In genomic region chr10:132516771-132517725, GRCh38 we compare ENCODE assay signal across 8 cellular contexts. TPM values are rescaled to one million over a fixed set of nuclear protein-coding genes. Genes with fewer than 3 reads are reported as not detected.
DNase-seq lines count a peak whose midpoint lies in the region; ATAC-seq and TF ChIP-seq lines count a peak whose summit lies in the region.

No MANE protein-coding gene starts in this region.

- BruUV-seq in PC-9 (replicated peaks; lab: Mats Ljungman, UMichigan): no TSS peak

- peak overlapping the region; percentile 87 for H3K4me2 ChIP-seq in PC-9
- no peak overlapping the region for H3K4me2 ChIP-seq in MM.1S (ENCODE audit: low read depth, low read length)

- no peak for ATAC-seq in HG03095 (IDR thresholded peaks at IDR 0.05; ENCODE audit: unreplicated experiment)

- CTCF ChIA-PET in PC-9 (lab: Charles Lee): no interaction called here

- H2AFZ ChIP-seq in PC-9: peak overlapping the region; percentile 46; the same call in 1 of the 2 replicates
- no peak overlapping the region for H2AFZ ChIP-seq in MM.1S (ENCODE audit: low read length)

- TF ChIP-seq POLR2A in uterus (IDR thresholded peaks at IDR 0.05): peak in 1 of 2 donors; percentile 32

- H3K79me2 ChIP-seq in PC-9 (ENCODE audit: low read depth) (no peaks in the 10 kb centered on the region), MM.1S (ENCODE audit: low read length) (no peaks in the 10 kb centered on the region)

- DNase-seq in PC-9: peak; percentile 79 to 86
- DNase-seq in mesenteric fat pad (ENCODE audit: low spot score): peak; percentile 94
- peak; percentile 98 for DNase-seq in uterus
- no peak for DNase-seq in AML-193 (lab: John Stamatoyannopoulos, UW)
- DNase-seq in MM.1S: no peak

- TF ChIP-seq CTCF in PC-9 (conservative IDR thresholded peaks at IDR 0.05): no peak
- peak in 1 of 4 experiments; percentile 4 for TF ChIP-seq CTCF in uterus (IDR thresholded peaks at IDR 0.05)
- TF ChIP-seq CTCF in MM.1S (IDR thresholded peaks at IDR 0.05; ENCODE audit: low read length): no peak

- H3F3A ChIP-seq in PC-9 (ENCODE audit: insufficient read depth, low read depth) (peaks cover 17% of the 10 kb centered on the region), MM.1S (ENCODE audit: insufficient read depth, low read length) (no peaks in the 10 kb centered on the region)

- H3K9ac ChIP-seq in ES-I3 (ENCODE audit: low read depth, low read length): peak overlapping the region; percentile 33
- H3K9ac ChIP-seq in MM.1S (ENCODE audit: low read length): no peak overlapping the region

- H3K27ac ChIP-seq in PC-9 (peak overlapping the region; percentile 78), esophagus (ENCODE audit: low read depth in 2 of 2, low read length in 1 of 2) (peak overlapping the region; percentile 57 to 87), uterus (peak overlapping the region; percentile 93 to 96), MM.1S (ENCODE audit: low read length) (no peak overlapping the region)

- H3K4me3 ChIP-seq in PC-9: peak overlapping the region; percentile 30; the same call in 1 of the 2 replicates
- H3K4me3 ChIP-seq in esophagus (ENCODE audit: low read depth in 1 of 2, low read length in 2 of 2): no peak overlapping the region
- H3K4me3 ChIP-seq in uterus: peak overlapping the region in 1 of 2 donors; percentile 13
- H3K4me3 ChIP-seq in MM.1S (ENCODE audit: low read length): no peak overlapping the region

- H3K9me2 ChIP-seq in PC-9 (ENCODE audit: insufficient read depth) (no peaks in the 10 kb centered on the region), MM.1S (replicated peaks; ENCODE audit: insufficient read depth, low read length) (no peaks in the 10 kb centered on the region)

- POLR2A ChIA-PET in PC-9 (lab: Charles Lee; ENCODE audit: unreplicated experiment): interaction anchor here (0.6 to 0.7 kb wide), 2 partner anchors 96 to 481 kb away, joined by 4 to 8 read pairs; no protein-coding TSS in a partner anchor

- H4K20me1 ChIP-seq in PC-9 (ENCODE audit: insufficient read depth) (no peaks in the 10 kb centered on the region), MM.1S (ENCODE audit: insufficient read depth, low read length) (no peaks in the 10 kb centered on the region)

- intact Hi-C loops in PC-9 (cut with micrococcal nuclease; ENCODE audit: unreplicated experiment) (loop anchor here (1.0 to 5.0 kb wide), 3 partner anchors 16 to 60 kb away; no protein-coding TSS in a partner anchor), uterus (cut with DNase I; ENCODE audit: low total_unique reads) (no loop called here)

- H3K27me3 ChIP-seq in PC-9 (ENCODE audit: insufficient read depth, low read depth) (no peaks in the 10 kb centered on the region), esophagus (ENCODE audit: control insufficient read depth in 1 of 2, insufficient read depth in 2 of 2, low read length in 2 of 2) (no peaks in the 10 kb centered on the region), uterus (no peaks in the 10 kb centered on the region), MM.1S (replicated peaks; ENCODE audit: insufficient read depth, low read length) (peaks cover 41% of the 10 kb centered on the region)

- H3K4me1 ChIP-seq in ES-I3 (ENCODE audit: insufficient read depth, low read length): peaks cover 8% of the 10 kb centered on the region; the same call in 1 of the 2 replicates
- peaks cover 26% of the 10 kb centered on the region for H3K4me1 ChIP-seq in PC-9 (replicated peaks; ENCODE audit: insufficient read depth)
- peaks cover 27 to 38% of the 10 kb centered on the region in 2 donors for H3K4me1 ChIP-seq in esophagus (ENCODE audit: control insufficient read depth in 2 of 2, insufficient read depth in 2 of 2, low read length in 1 of 2)
- peaks cover 16 to 46% of the 10 kb centered on the region in 2 donors for H3K4me1 ChIP-seq in uterus
- no peaks in the 10 kb centered on the region for H3K4me1 ChIP-seq in MM.1S (ENCODE audit: low read length)

- H3K36me3 ChIP-seq in ES-I3 (ENCODE audit: insufficient read depth, low read length): no peaks in the 10 kb centered on the region
- H3K36me3 ChIP-seq in PC-9 (ENCODE audit: low read depth): no peaks in the 10 kb centered on the region
- no peaks in the 10 kb centered on the region for H3K36me3 ChIP-seq in esophagus (ENCODE audit: control insufficient read depth in 2 of 2, insufficient read depth in 2 of 2, low read length in 1 of 2)
- no peaks in the 10 kb centered on the region for H3K36me3 ChIP-seq in uterus
- no peaks in the 10 kb centered on the region for H3K36me3 ChIP-seq in MM.1S (replicated peaks; ENCODE audit: insufficient read depth, low read length)

- WGBS in esophagus, 2 donors: 23 to 28% methylated on average over 33 to 37 of the region's 37 CpGs

- H3K9me3 ChIP-seq in ES-I3 (ENCODE audit: control insufficient read depth, insufficient read depth, low read length) (no peaks in the 10 kb centered on the region), PC-9 (ENCODE audit: insufficient read depth, low read depth) (no peaks in the 10 kb centered on the region), esophagus (ENCODE audit: control insufficient read depth in 2 of 2, insufficient read depth in 1 of 2, low read depth in 1 of 2, low read length in 1 of 2) (no peaks in the 10 kb centered on the region), uterus (no peaks in the 10 kb centered on the region), MM.1S (replicated peaks; ENCODE audit: insufficient read depth, low read length) (no peaks in the 10 kb centered on the region)

RNA-seq across cellular contexts. Expression of gene INPP5A, which starts 20.5 kb away (rescaled TPM):
- total RNA-seq in PC-9 (2021): 18.4 and 18.8 TPM in 2 replicates
- 10 to 100 TPM in 1 of 2 donors, 1 to 10 TPM in 1; 9.2 to 12.7 TPM for polyA plus RNA-seq in esophagus
- 30.5 TPM for total RNA-seq in mesenteric fat pad
- 100 to 1,000 TPM in 1 of 4 donors, 10 to 100 TPM in 3; 22.5 to 160 (median 93.2) TPM for total RNA-seq in uterus

Comparison
In these comparisons a context has a peak if more than half of its experiments do, and no peak if none do; other contexts are left out.
1. DNase-seq: peak in PC-9 (2 of 2), mesenteric fat pad (single experiment) and uterus (2 of 2); none in AML-193 (0 of 2) and MM.1S (single experiment).